1 cellular context compared by ENCODE assay signal in genomic region chr2:171416009-171416926, GRCh38.
TF ChIP-seq lines count a peak whose summit lies in the region.

No MANE protein-coding gene starts in this region.

TF ChIP-seq in K562, 482 proteins besides CTCF, POLR2A, EP300 and RAD21 (continued from another document and continues in another):
- TF ChIP-seq, protein P1, sequence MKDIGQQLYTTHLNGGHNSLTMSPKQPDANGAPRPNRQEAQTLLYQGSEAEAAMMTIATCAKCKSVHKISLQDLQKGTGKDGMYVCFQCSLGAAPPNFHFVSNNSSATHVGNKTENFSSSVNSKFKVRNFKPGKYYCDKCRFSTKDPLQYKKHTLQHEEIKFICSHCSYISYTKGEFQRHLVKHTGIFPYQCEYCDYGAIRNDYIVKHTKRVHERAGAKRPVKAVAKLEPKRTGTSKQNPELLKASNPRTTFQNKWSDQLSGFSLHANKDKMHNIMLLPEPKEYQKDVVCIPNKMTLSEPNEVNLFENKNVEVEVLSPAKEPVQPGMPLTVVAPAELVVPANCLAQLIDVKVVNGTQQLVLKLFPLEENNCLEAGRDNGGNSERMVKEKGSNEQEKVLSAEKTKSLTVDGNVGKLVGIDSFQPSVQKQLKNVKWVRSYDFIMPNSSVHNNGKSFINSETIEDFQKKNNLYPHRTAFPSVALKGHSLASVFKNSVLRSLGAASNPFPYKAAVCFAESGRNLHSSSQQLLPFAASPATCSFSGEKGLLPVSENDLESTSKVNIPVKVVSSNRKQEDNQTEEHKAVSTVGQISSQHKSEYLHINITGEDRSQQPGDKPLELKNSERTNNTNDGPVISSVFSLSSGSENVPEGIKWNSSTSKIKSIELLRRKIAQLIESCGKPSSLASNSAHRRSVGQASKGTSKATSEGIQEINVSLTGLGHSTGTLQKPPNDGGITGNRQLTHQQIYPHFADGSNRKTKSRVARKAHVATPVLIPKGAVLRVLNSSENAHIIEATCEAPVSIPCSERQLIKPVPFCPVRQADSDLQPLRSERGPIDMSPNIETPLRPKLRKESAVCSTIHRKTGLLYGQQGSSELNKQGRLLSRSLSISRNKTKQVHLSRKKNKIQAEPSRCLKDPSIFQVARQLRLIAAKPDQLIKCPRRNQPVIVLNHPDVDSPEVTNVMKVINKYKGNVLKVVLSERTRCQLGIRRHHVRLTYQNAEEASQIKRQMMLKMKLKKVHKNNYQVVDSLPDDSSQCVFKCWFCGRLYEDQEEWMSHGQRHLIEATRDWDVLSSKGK (CRISPR knock-in tag; IDR thresholded peaks at IDR 0.05), result no peak
- TF ChIP-seq PTBP1 (IDR thresholded peaks at IDR 0.05; ENCODE audit: low read depth, low read length), result no peak
- no peak for TF ChIP-seq ZNF778 (CRISPR knock-in tag; IDR thresholded peaks at IDR 0.05)
- TF ChIP-seq ZNF318 (IDR thresholded peaks at IDR 0.05; ENCODE audit: borderline replicate concordance in 1 of 2, low read depth in 1 of 2), result no peak
- no peak for TF ChIP-seq TFE3 (CRISPR knock-in tag; IDR thresholded peaks at IDR 0.05)
- no peak for TF ChIP-seq ZNF3 (CRISPR knock-in tag; IDR thresholded peaks at IDR 0.05)
- TF ChIP-seq ZNF133 (CRISPR knock-in tag; IDR thresholded peaks at IDR 0.05), result no peak
- no peak for TF ChIP-seq GTF2F1 (IDR thresholded peaks at IDR 0.05; ENCODE audit: low read depth, low read length)
- TF ChIP-seq HSF4 (CRISPR knock-in tag; IDR thresholded peaks at IDR 0.05; ENCODE audit: borderline replicate concordance), result no peak
- no peak for TF ChIP-seq ZNF431 (CRISPR knock-in tag; IDR thresholded peaks at IDR 0.05)
- no peak for TF ChIP-seq PYGO2 (tag; IDR thresholded peaks at IDR 0.05)
- no peak for TF ChIP-seq PKNOX1 (IDR thresholded peaks at IDR 0.05)
- TF ChIP-seq CHD2 (IDR thresholded peaks at IDR 0.05; ENCODE audit: low read depth, low read length), result no peak
- TF ChIP-seq ZNF586 (CRISPR knock-in tag; conservative IDR thresholded peaks at IDR 0.05), result no peak
- TF ChIP-seq ZBTB11 (CRISPR knock-in tag; IDR thresholded peaks at IDR 0.05), result no peak
- TF ChIP-seq TAF15 (IDR thresholded peaks at IDR 0.05; ENCODE audit: low read depth, low read length), result no peak
- TF ChIP-seq CHD4 (IDR thresholded peaks at IDR 0.05; ENCODE audit: insufficient read depth, insufficient replicate concordance, low read depth, low read length, poor library complexity, severe bottlenecking), result no peak
- TF ChIP-seq FOXA3 (CRISPR knock-in tag; conservative IDR thresholded peaks at IDR 0.05 in 1 of 2, IDR thresholded peaks at IDR 0.05 in 1 of 2), result no peak
- no peak for TF ChIP-seq ESRRB (CRISPR knock-in tag; IDR thresholded peaks at IDR 0.05; ENCODE audit: borderline replicate concordance)
- TF ChIP-seq CC2D1A (IDR thresholded peaks at IDR 0.05), result peak; percentile 57; the same call in 1 of the 2 replicates
- TF ChIP-seq ELK3 (CRISPR knock-in tag; IDR thresholded peaks at IDR 0.05), result no peak
- no peak for TF ChIP-seq U2AF2 (optimal IDR thresholded peaks at IDR 0.05; ENCODE audit: low read depth, low read length)
- TF ChIP-seq ZNF561 (CRISPR knock-in tag; conservative IDR thresholded peaks at IDR 0.05), result no peak
- no peak for TF ChIP-seq STAT5A (IDR thresholded peaks at IDR 0.05; ENCODE audit: borderline replicate concordance, low read length)
- TF ChIP-seq ZNF707 (CRISPR knock-in tag; conservative IDR thresholded peaks at IDR 0.05), result no peak
- no peak for TF ChIP-seq RBM34 (IDR thresholded peaks at IDR 0.05; ENCODE audit: borderline replicate concordance, insufficient read depth, low read length)
- no peak for TF ChIP-seq CBX2 (IDR thresholded peaks at IDR 0.05; ENCODE audit: insufficient read depth, low read length, poor library complexity, severe bottlenecking)
- TF ChIP-seq ATF6 (CRISPR knock-in tag; IDR thresholded peaks at IDR 0.05), result no peak
- no peak for TF ChIP-seq ZNF511 (CRISPR knock-in tag; IDR thresholded peaks at IDR 0.05)
- TF ChIP-seq EWSR1 (IDR thresholded peaks at IDR 0.05; ENCODE audit: borderline replicate concordance, low read depth, partially characterized antibody), result no peak
- TF ChIP-seq, protein P2, sequence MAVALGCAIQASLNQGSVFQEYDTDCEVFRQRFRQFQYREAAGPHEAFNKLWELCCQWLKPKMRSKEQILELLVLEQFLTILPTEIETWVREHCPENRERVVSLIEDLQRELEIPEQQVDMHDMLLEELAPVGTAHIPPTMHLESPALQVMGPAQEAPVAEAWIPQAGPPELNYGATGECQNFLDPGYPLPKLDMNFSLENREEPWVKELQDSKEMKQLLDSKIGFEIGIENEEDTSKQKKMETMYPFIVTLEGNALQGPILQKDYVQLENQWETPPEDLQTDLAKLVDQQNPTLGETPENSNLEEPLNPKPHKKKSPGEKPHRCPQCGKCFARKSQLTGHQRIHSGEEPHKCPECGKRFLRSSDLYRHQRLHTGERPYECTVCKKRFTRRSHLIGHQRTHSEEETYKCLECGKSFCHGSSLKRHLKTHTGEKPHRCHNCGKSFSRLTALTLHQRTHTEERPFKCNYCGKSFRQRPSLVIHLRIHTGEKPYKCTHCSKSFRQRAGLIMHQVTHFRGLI (CRISPR knock-in tag; IDR thresholded peaks at IDR 0.05), result no peak
- no peak for TF ChIP-seq ELF4 (CRISPR knock-in tag; IDR thresholded peaks at IDR 0.05)
